ENCODE assay signal across 23 cellular contexts in the genomic region with DNA sequence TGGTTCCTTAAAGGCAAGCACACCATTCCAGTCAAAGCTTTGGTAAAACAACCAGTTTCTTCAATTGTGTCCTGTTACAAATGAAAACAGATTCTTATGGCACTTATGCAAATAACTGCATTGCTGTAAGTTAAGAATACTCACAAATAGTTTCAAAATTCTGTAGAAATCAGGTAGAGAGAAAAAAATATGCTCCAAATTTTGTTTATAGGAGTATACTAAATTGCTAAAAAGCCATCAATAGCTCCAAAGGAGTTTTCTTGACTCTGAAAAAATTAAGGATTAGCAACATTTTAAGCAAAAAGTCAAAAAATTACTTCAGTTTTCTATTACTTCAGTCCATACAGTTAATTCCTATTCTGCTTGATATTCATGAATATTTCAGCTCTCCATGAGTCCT.
"Had no signal": no experiment of that assay in that cellular context is flagged by ENCODE, and none has a peak within 500 bp of the region (broad histone marks: within the 10 kb centered on the region; RNA-seq: fewer than 3 reads in every experiment).

No MANE protein-coding gene starts in this region.

- DNase-seq: colonic mucosa; cortex of kidney; effector CD8-positive, alpha-beta T cell; effector memory CD8-positive, alpha-beta T cell; erythroblast; esophagus squamous epithelium; foreskin fibroblast; foreskin melanocyte; gastrocnemius medialis; glutamatergic neuron; head of caudate nucleus; heart right ventricle; hippocampal formation; left cardiac atrium; left lung; left ventricle myocardium superior; lower lobe of right lung; mesenchymal stem cell; midbrain; naive thymus-derived CD4-positive, alpha-beta T cell had no signal

- H3K36me3 ChIP-seq: colonic mucosa, esophagus squamous epithelium, gastrocnemius medialis, heart right ventricle, left lung, lower lobe of right lung had no signal

- H3K27ac ChIP-seq: colonic mucosa, epithelial cell of prostate, esophagus squamous epithelium, gastrocnemius medialis, heart right ventricle, left lung, lower lobe of right lung had no signal

- FAIRE-seq: islet of Langerhans, keratinocyte had no signal

- H3K27me3 ChIP-seq: colonic mucosa, esophagus squamous epithelium, gastrocnemius medialis, heart right ventricle, left lung had no signal

- H3K9me3 ChIP-seq: colonic mucosa, esophagus squamous epithelium, gastrocnemius medialis had no signal

- H3K4me1 ChIP-seq: colonic mucosa, gastrocnemius medialis, heart right ventricle, left lung, lower lobe of right lung had no signal

- H3K4me3 ChIP-seq: colonic mucosa, esophagus squamous epithelium, gastrocnemius medialis, heart right ventricle, left lung, lower lobe of right lung had no signal
